In genomic region chr2:110167326-110167955, GRCh38 we compare ENCODE assay signal across 29 cellular contexts. TPM values are rescaled to one million over a fixed set of nuclear protein-coding genes. Genes with fewer than 3 reads are reported as not detected.
A peak's percentile ranks its signal among the peaks of the same experiment; 100 is the strongest.
DNase-seq lines count a peak whose midpoint lies in the region; ATAC-seq and TF ChIP-seq lines count a peak whose summit lies in the region.
"Had no signal": no experiment of that assay in that cellular context is flagged by ENCODE, and none has a peak within 500 bp of the region (broad histone marks: within the 10 kb centered on the region; RNA-seq: fewer than 3 reads in every experiment).

No MANE protein-coding gene starts in this region.

- peaks cover 8% of the 10 kb centered on the region for H3K4me1 Mint-ChIP-seq in chondrocyte (ENCODE audit: low read depth)
- peaks cover 4% of the 10 kb centered on the region for H3K4me1 Mint-ChIP-seq in T-helper 17 cell

- H3K9me3 ChIP-seq in left lung (no peaks in the 10 kb centered on the region), T-helper 17 cell (ENCODE audit: control insufficient read depth, low read length, poor library complexity, severe bottlenecking) (no peaks in the 10 kb centered on the region)
- H3K9me3 ChIP-seq: BE2C, esophagus squamous epithelium, MG63, SJSA1, stomach, tibial nerve had no signal

- H3K36me3 Mint-ChIP-seq in chondrocyte (ENCODE audit: low read depth), result peaks cover 5% of the 10 kb centered on the region
- H3K36me3 Mint-ChIP-seq in T-helper 17 cell (ENCODE audit: low read depth), result peaks cover 4% of the 10 kb centered on the region
- H3K36me3 Mint-ChIP-seq: natural killer cell treated with Interleukin-12 subunit alpha and Interleukin-12 subunit beta and Interleukin-15 and Interleukin-18, amount 100 ng/mL, for 72 hours had no signal

- ATAC-seq in left lung (peak; percentile 15), GM18907 (IDR thresholded peaks at IDR 0.05; ENCODE audit: unreplicated experiment) (no peak), Right ventricle myocardium inferior (no peak), HG03565 (IDR thresholded peaks at IDR 0.05; ENCODE audit: unreplicated experiment) (no peak), T-helper 17 cell (no peak)
- ATAC-seq: natural killer cell treated with Interleukin-12 subunit alpha and Interleukin-12 subunit beta and Interleukin-15 and Interleukin-18, amount 100 ng/mL, for 72 hours; T-cell had no signal

- H3K27me3 ChIP-seq in left lung, result no peaks in the 10 kb centered on the region
- H3K27me3 ChIP-seq: BE2C, cardiac muscle cell, esophagus squamous epithelium, MG63, SJSA1, stomach, tibial nerve had no signal

- DNase-seq in Daoy (ENCODE audit: low read depth), result peak; percentile 23
- peak; percentile 33 for DNase-seq in M059J (ENCODE audit: low read depth)
- DNase-seq in chondrocyte (ENCODE audit: low spot score), result no peak
- no peak for DNase-seq in left lung
- no peak for DNase-seq in Right ventricle myocardium inferior (ENCODE audit: missing footprints)
- DNase-seq in T-helper 17 cell, result no peak
- DNase-seq: activated CD4-positive, alpha-beta T cell treated with anti-CD3 and anti-CD28 coated beads, Interleukin-2, amount 50 U/mL, for 4 hours; activated naive CD4-positive, alpha-beta T cell treated with anti-CD3 and anti-CD28 coated beads, Interleukin-2, amount 50 U/mL, for 16 hours; amygdala; BE2C; esophagus squamous epithelium; GDM1; HFFc6; hippocampal formation; MG63; NCI-H1417; NCI-H2081; NCI-H226; NCI-H69; stimulated activated CD4-positive, alpha-beta T cell treated with anti-CD3 and anti-CD28 coated beads, Interleukin-1b, Interleukin-23, amount 100 ng/mL, for 48 hours; stomach; T-cell had no signal

- no peak overlapping the region for H3K27ac ChIP-seq in left lung
- H3K27ac ChIP-seq: cardiac muscle cell, esophagus squamous epithelium, SJSA1, stomach, tibial nerve had no signal

- TF ChIP-seq CTCF in chondrocyte (IDR thresholded peaks at IDR 0.05) (no peak), left lung (IDR thresholded peaks at IDR 0.05) (no peak)

- no peaks in the 10 kb centered on the region for H3K9me3 Mint-ChIP-seq in chondrocyte (ENCODE audit: low read depth)
- H3K9me3 Mint-ChIP-seq: HFFc6; natural killer cell treated with Interleukin-12 subunit alpha and Interleukin-12 subunit beta and Interleukin-15 and Interleukin-18, amount 100 ng/mL, for 72 hours; T-cell had no signal

- H3K36me3 ChIP-seq in left lung, result no peaks in the 10 kb centered on the region
- H3K36me3 ChIP-seq: BE2C, cardiac muscle cell, esophagus squamous epithelium, MG63, SJSA1 had no signal

- no peaks in the 10 kb centered on the region for H3K4me1 ChIP-seq in left lung
- H3K4me1 ChIP-seq: BE2C, esophagus squamous epithelium, SJSA1, stomach, tibial nerve had no signal

- H3K27ac Mint-ChIP-seq in chondrocyte (ENCODE audit: unreplicated experiment), result peak overlapping the region; percentile 63
- no peak overlapping the region for H3K27ac Mint-ChIP-seq in T-helper 17 cell
- H3K27ac Mint-ChIP-seq: HFFc6; natural killer cell treated with Interleukin-12 subunit alpha and Interleukin-12 subunit beta and Interleukin-15 and Interleukin-18, amount 100 ng/mL, for 72 hours; T-cell had no signal

- no peak overlapping the region for H3K4me3 Mint-ChIP-seq in chondrocyte (ENCODE audit: unreplicated experiment)
- no peak overlapping the region for H3K4me3 Mint-ChIP-seq in T-helper 17 cell
- H3K4me3 Mint-ChIP-seq: HFFc6; natural killer cell treated with Interleukin-12 subunit alpha and Interleukin-12 subunit beta and Interleukin-15 and Interleukin-18, amount 100 ng/mL, for 72 hours; T-cell had no signal

- no peak overlapping the region for H3K4me3 ChIP-seq in left lung
- H3K4me3 ChIP-seq: cardiac muscle cell, esophagus squamous epithelium, MG63, SJSA1, smooth muscle cell, stomach, tibial nerve had no signal

- intact Hi-C loops in left lung (cut with DNase I) (no loop called here), Right ventricle myocardium inferior (cut with DNase I) (no loop called here)

- H3K27me3 Mint-ChIP-seq in chondrocyte (ENCODE audit: low read depth) (no peaks in the 10 kb centered on the region), T-helper 17 cell (peaks cover 22% of the 10 kb centered on the region)

RNA-seq across cellular contexts. Expression of gene NPHP1, which starts 37.4 kb away (rescaled TPM):
- 4.8 and 7.5 TPM in 2 replicates for total RNA-seq in Daoy (2014; rRNA removed; shearing (Covaris generic))
- 6.5 and 8.9 TPM in 2 replicates for total RNA-seq in M059J (2014; rRNA removed; shearing (Covaris generic))
- 2.6 to 4.8 TPM (median 3.3 TPM) in 3 replicates for total RNA-seq in chondrocyte
- 1 to 10 TPM; 5.3 to 5.6 TPM for total RNA-seq in left lung
- total RNA-seq in Right ventricle myocardium inferior, result 5.5 TPM
- total RNA-seq in T-helper 17 cell, result 1 to 10 TPM in 1 of 2 donors, under 1 TPM in 1; 0.16 to 1.4 TPM

RNA-seq across cellular contexts. Expression of gene MTLN, which starts 44.9 kb away (rescaled TPM):
- total RNA-seq in Daoy (2014; rRNA removed; shearing (Covaris generic)), result 108 and 131 TPM in 2 replicates
- 81.6 and 86.7 TPM in 2 replicates for total RNA-seq in M059J (2014; rRNA removed; shearing (Covaris generic))
- total RNA-seq in chondrocyte, result 12.5 to 25.6 TPM (median 17.3 TPM) in 3 replicates
- 10 to 100 TPM; 57.0 to 67.8 TPM for total RNA-seq in left lung
- total RNA-seq in Right ventricle myocardium inferior, result 225 TPM
- 10 to 100 TPM; 19.7 to 20.6 TPM for total RNA-seq in T-helper 17 cell

RNA-seq across cellular contexts. Expression of gene MALL, which starts 51.8 kb away (rescaled TPM):
- total RNA-seq in Daoy (2014; rRNA removed; shearing (Covaris generic)), result 0.34 TPM in 1 of 2 replicates, not detected in the other
- total RNA-seq in M059J (2014; rRNA removed; shearing (Covaris generic)), result 27.5 and 42.0 TPM in 2 replicates
- total RNA-seq in chondrocyte (0.60 to 0.85 TPM (median 0.82 TPM) in 3 replicates), left lung (100 to 1,000 TPM; 105 to 288 TPM), Right ventricle myocardium inferior (14.0 TPM), T-helper 17 cell (under 1 TPM; 0.12 to 0.13 TPM)
- total RNA-seq: natural killer cell treated with Interleukin-12 subunit alpha and Interleukin-12 subunit beta and Interleukin-15 and Interleukin-18, amount 100 ng/mL, for 72 hours; SJSA1 had no signal

Comparison
In these comparisons a context has a peak if more than half of its experiments do, and no peak if none do; other contexts are left out.
1. DNase-seq: peak in Daoy (single experiment) and M059J (single experiment); none in chondrocyte (single experiment), left lung (0 of 2), Right ventricle myocardium inferior (single experiment) and T-helper 17 cell (0 of 3).